ENCODE assay signal across 29 cellular contexts in genomic region chr13:28159057-28159456, GRCh38. TPM values are rescaled to one million over a fixed set of nuclear protein-coding genes. Genes with fewer than 3 reads are reported as not detected.
"Had no signal": no experiment of that assay in that cellular context is flagged by ENCODE, and none has a peak within 500 bp of the region (broad histone marks: within the 10 kb centered on the region; RNA-seq: fewer than 3 reads in every experiment).

No MANE protein-coding gene starts in this region.

- H3K27ac Mint-ChIP-seq: stimulated activated effector memory CD8-positive, alpha-beta T cell treated with anti-CD3 and anti-CD28 coated beads, Interleukin-12 subunit alpha, Interleukin-12 subunit beta, amount 100 ng/mL, for 72 hours; stimulated activated memory B cell treated with anti-CD40 and anti-IgM and Interleukin-4, amounts not matched to agents 10 μg/mL and 1 μg/mL and 100 μg/mL, for 72 hours; stimulated activated naive CD8-positive, alpha-beta T cell treated with anti-CD3 and anti-CD28 coated beads, Interleukin-15, amount 100 ng/mL, for 72 hours; stimulated activated naive CD8-positive, alpha-beta T cell treated with anti-CD3 and anti-CD28 coated beads, Interleukin-15, Interleukin-2, amounts not matched to agents 100 ng/mL and 50 ng/mL, for 24 hours; type B pancreatic cell had no signal

- H3K4me1 ChIP-seq: testis, uterus had no signal

- ATAC-seq: stimulated activated effector memory CD8-positive, alpha-beta T cell treated with anti-CD3 and anti-CD28 coated beads, Interleukin-12 subunit alpha, Interleukin-12 subunit beta, amount 100 ng/mL, for 72 hours; stimulated activated memory B cell treated with anti-CD40 and anti-IgM and Interleukin-4, amounts not matched to agents 10 μg/mL and 1 μg/mL and 100 μg/mL, for 72 hours; stimulated activated naive B cell treated with anti-CD40 and anti-IgM and Interleukin-4, amounts not matched to agents 10 μg/mL and 1 μg/mL and 100 μg/mL, for 72 hours; stimulated activated naive CD8-positive, alpha-beta T cell treated with anti-CD3 and anti-CD28 coated beads, Interleukin-15, amount 100 ng/mL, for 72 hours; stimulated activated naive CD8-positive, alpha-beta T cell treated with anti-CD3 and anti-CD28 coated beads, Interleukin-15, Interleukin-2, amounts not matched to agents 100 U/mL and 50 U/mL, for 24 hours; upper lobe of right lung had no signal

- H3K9me3 Mint-ChIP-seq: stimulated activated effector memory CD8-positive, alpha-beta T cell treated with anti-CD3 and anti-CD28 coated beads, Interleukin-12 subunit alpha, Interleukin-12 subunit beta, amount 100 ng/mL, for 72 hours had no signal

- H3K27me3 ChIP-seq: stomach, suprapubic skin, testis, thyroid gland, tibial artery, tibial nerve, transverse colon, upper lobe of left lung, upper lobe of right lung, uterus, vagina had no signal

- FAIRE-seq: urothelium cell line had no signal

- H3K9me3 ChIP-seq: stomach, suprapubic skin, testis, thoracic aorta, thyroid gland, tibial artery, transverse colon, upper lobe of left lung, upper lobe of right lung, uterus, vagina had no signal

- DNase-seq: stimulated activated CD4-positive, alpha-beta T cell treated with anti-CD3 and anti-CD28 coated beads, Interleukin-2, amount 100 ng/mL, for 48 hours; stimulated activated CD4-positive, alpha-beta T cell treated with anti-CD3 and anti-CD28 coated beads, Interleukin-4, amount 100 ng/mL, for 1 hour; stimulated activated CD4-positive, alpha-beta T cell treated with anti-CD3 and anti-CD28 coated beads, Interleukin-4, amount 100 ng/mL, for 24 hours; stimulated activated CD4-positive, alpha-beta T cell treated with anti-CD3 and anti-CD28 coated beads, Interleukin-4, amount 100 ng/mL, for 4 hours; stimulated activated CD8-positive, alpha-beta memory T cell treated with anti-CD3 and anti-CD28 coated beads, Interleukin-4, amount 100 ng/mL, for 48 hours; stimulated activated naive B cell treated with anti-CD40 and anti-IgM and Interleukin-4, amounts not matched to agents 10 μg/mL and 1 μg/mL and 100 μg/mL, for 72 hours; stimulated activated naive CD4-positive, alpha-beta T cell; stimulated activated naive CD4-positive, alpha-beta T cell treated with Interleukin-2 at 50 U/mL for 16 hours; stimulated activated naive CD8-positive, alpha-beta T cell treated with anti-CD3 and anti-CD28 coated beads, Interleukin-15, amount 100 ng/mL, for 72 hours; stimulated activated naive CD8-positive, alpha-beta T cell treated with anti-CD3 and anti-CD28 coated beads, Interleukin-15, Interleukin-2, amounts not matched to agents 100 U/mL and 50 U/mL, for 24 hours; stomach; substantia nigra; testis; thyroid gland; tibial artery; transverse colon; trophoblast cell; upper lobe of left lung; upper lobe of right lung; uterus had no signal

- H3K4me3 Mint-ChIP-seq: stimulated activated effector memory CD8-positive, alpha-beta T cell treated with anti-CD3 and anti-CD28 coated beads, Interleukin-12 subunit alpha, Interleukin-12 subunit beta, amount 100 ng/mL, for 72 hours; stimulated activated memory B cell treated with anti-CD40 and anti-IgM and Interleukin-4, amounts not matched to agents 10 μg/mL and 1 μg/mL and 100 μg/mL, for 72 hours; stimulated activated naive B cell treated with anti-CD40 and anti-IgM and Interleukin-4, amounts not matched to agents 10 μg/mL and 1 μg/mL and 100 μg/mL, for 72 hours; stimulated activated naive CD8-positive, alpha-beta T cell treated with anti-CD3 and anti-CD28 coated beads, Interleukin-15, amount 100 ng/mL, for 72 hours; stimulated activated naive CD8-positive, alpha-beta T cell treated with anti-CD3 and anti-CD28 coated beads, Interleukin-15, Interleukin-2, amounts not matched to agents 100 ng/mL and 50 ng/mL, for 24 hours; type B pancreatic cell had no signal

- H3K4me3 ChIP-seq: stomach, suprapubic skin, testis, thoracic aorta, thyroid gland, tibial artery, tibial nerve, transverse colon, upper lobe of left lung, upper lobe of right lung, uterus, vagina had no signal

- H3K36me3 ChIP-seq: suprapubic skin, thyroid gland, tibial artery, transverse colon, upper lobe of left lung, upper lobe of right lung, uterus, vagina had no signal

- H3K27ac ChIP-seq: stomach, suprapubic skin, testis, thoracic aorta, thyroid gland, tibial artery, tibial nerve, transverse colon, upper lobe of left lung, upper lobe of right lung, uterus, vagina had no signal

- H3K27me3 Mint-ChIP-seq: stimulated activated memory B cell treated with anti-CD40 and anti-IgM and Interleukin-4, amounts not matched to agents 10 μg/mL and 1 μg/mL and 100 μg/mL, for 72 hours; stimulated activated naive B cell treated with anti-CD40 and anti-IgM and Interleukin-4, amounts not matched to agents 10 μg/mL and 1 μg/mL and 100 μg/mL, for 72 hours; stimulated activated naive CD8-positive, alpha-beta T cell treated with anti-CD3 and anti-CD28 coated beads, Interleukin-15, amount 100 ng/mL, for 72 hours; stimulated activated naive CD8-positive, alpha-beta T cell treated with anti-CD3 and anti-CD28 coated beads, Interleukin-15, Interleukin-2, amounts not matched to agents 100 ng/mL and 50 ng/mL, for 24 hours; type B pancreatic cell had no signal

RNA-seq across cellular contexts. Expression of gene FLT3, which starts 58.7 kb away (rescaled TPM):
- total RNA-seq: vagina had no signal
